In genomic region chr7:6589829-6590644, GRCh38 we compare ENCODE assay signal across 8 cellular contexts. TPM values are rescaled to one million over a fixed set of nuclear protein-coding genes. Genes with fewer than 3 reads are reported as not detected.
DNase-seq lines count a peak whose midpoint lies in the region; ATAC-seq and TF ChIP-seq lines count a peak whose summit lies in the region.

TSS of gene INTS15 (plus strand) at chr7:6590021. CDS start at chr7:6590284, 263 bp downstream.

- DNase-seq in AG20443 (ENCODE audit: low spot score): peak; percentile 97
- peak; percentile 53 for DNase-seq in NCI-H345 treated with DMSO at 0.1 percent for 48 hours (lab: John Stamatoyannopoulos, UW; ENCODE audit: unreplicated experiment)
- DNase-seq in activated CD4-positive, alpha-beta T cell treated with anti-CD3 and anti-CD28 coated beads for 4 hours: peak; percentile 73 to 80
- peak; percentile 74 for DNase-seq in colonic mucosa
- peak; percentile 83 for DNase-seq in left lobe of liver (ENCODE audit: low spot score)
- peak; percentile 67 for DNase-seq in stimulated activated CD4-positive, alpha-beta T cell treated with anti-CD3 and anti-CD28 coated beads, Interleukin-2, amount 100 ng/mL, for 4 hours (ENCODE audit: low read depth)

- H3K4me1 ChIP-seq in colonic mucosa: peaks cover 11% of the 10 kb centered on the region

- no peaks in the 10 kb centered on the region for H3K9me3 ChIP-seq in colonic mucosa

- ATAC-seq in GM18870 (IDR thresholded peaks at IDR 0.05; ENCODE audit: unreplicated experiment) (peak; percentile 68), HG03108 (IDR thresholded peaks at IDR 0.05; ENCODE audit: unreplicated experiment) (peak; percentile 80), left lobe of liver (peak; percentile 96)

- H3K27ac ChIP-seq in colonic mucosa: peak within 1 kb of the TSS; percentile 80

- peak within 1 kb of the TSS; percentile 88 for H3K4me3 ChIP-seq in colonic mucosa

- peak within 1 kb of the TSS; percentile 78 to 91 for H3K9ac ChIP-seq in colonic mucosa (ENCODE audit: low read depth in 2 of 2, low read length in 2 of 2)

- H3K27me3 ChIP-seq in colonic mucosa: no peaks in the 10 kb centered on the region

- TF ChIP-seq CTCF in colonic mucosa (IDR thresholded peaks at IDR 0.05): peak; percentile 52

- intact Hi-C loops in colonic mucosa (cut with DNase I): no loop called here

- no peaks in the 10 kb centered on the region for H3K36me3 ChIP-seq in colonic mucosa

RNA-seq across cellular contexts. Expression of gene INTS15, which starts in this region (rescaled TPM):
- total RNA-seq in colonic mucosa (10 to 100 TPM; 16.9 to 26.8 TPM), left lobe of liver (14.1 TPM)

Comparison
In these comparisons a context has a peak if more than half of its experiments do, and no peak if none do; other contexts are left out.
1. Peak in every context shown above with its lines: DNase-seq, ATAC-seq, H3K4me3 ChIP-seq and H3K27ac ChIP-seq.